In the genomic region with DNA sequence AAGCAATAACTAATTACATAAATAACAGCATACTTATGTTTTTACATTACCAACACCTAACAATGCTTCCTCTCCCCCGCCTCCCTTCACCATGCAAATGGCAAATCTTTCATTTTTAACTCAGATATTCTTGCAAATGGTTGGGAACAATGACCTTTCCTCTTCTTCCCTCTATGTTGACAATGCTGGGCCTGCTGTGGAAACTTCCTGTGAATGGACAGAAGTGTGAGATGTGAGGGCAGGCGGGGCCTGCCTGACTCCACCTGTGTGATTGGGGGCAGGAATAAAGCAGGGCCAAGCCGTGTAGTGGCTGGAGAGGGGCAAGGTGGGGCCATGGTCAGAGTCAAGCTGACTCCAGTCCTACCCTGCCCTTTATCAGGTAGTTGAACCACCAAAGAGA, we compare ENCODE assay signal across 6 cellular contexts.
"Had no signal": no experiment of that assay in that cellular context is flagged by ENCODE, and none has a peak within 500 bp of the region (broad histone marks: within the 10 kb centered on the region; RNA-seq: fewer than 3 reads in every experiment).

No MANE protein-coding gene starts in this region.

- FAIRE-seq: HTR-8/SVneo had no signal

- H3K27ac ChIP-seq: GM23248 had no signal

- DNase-seq: GM23248, GOT3, H7, HCEC 1CT, KBM-7 had no signal

- H2AFZ ChIP-seq: GM23248 had no signal

- H3K4me3 ChIP-seq: GM23248 had no signal

- H3K9ac ChIP-seq: GM23248 had no signal
